ENCODE assay signal across 26 cellular contexts in genomic region chr11:90774727-90775572, GRCh38.
DNase-seq lines count a peak whose midpoint lies in the region; ATAC-seq and TF ChIP-seq lines count a peak whose summit lies in the region.
"Had no signal": no experiment of that assay in that cellular context is flagged by ENCODE, and none has a peak within 500 bp of the region (broad histone marks: within the 10 kb centered on the region; RNA-seq: fewer than 3 reads in every experiment).

No MANE protein-coding gene starts in this region.

- TF ChIP-seq CTCF in choroid plexus epithelial cell (conservative IDR thresholded peaks at IDR 0.05; ENCODE audit: low read depth, low read length) (no peak), nephron progenitor cell (IDR thresholded peaks at IDR 0.05) (no peak)

- intact Hi-C loops in cardiac septum (cut with DNase I), result no loop called here

- H3K4me3 ChIP-seq in choroid plexus epithelial cell (ENCODE audit: low read depth, low read length), result no peak overlapping the region
- H3K4me3 ChIP-seq: esophagus muscularis mucosa, PC-9, smooth muscle cell had no signal

- peaks cover 7% of the 10 kb centered on the region for H3K4me1 Mint-ChIP-seq in nephron progenitor cell
- H3K4me1 Mint-ChIP-seq: central memory CD8-positive, alpha-beta T cell; T-cell had no signal

- no peak overlapping the region for H3K27ac Mint-ChIP-seq in nephron progenitor cell
- H3K27ac Mint-ChIP-seq: activated naive CD4-positive, alpha-beta T cell treated with anti-CD3 and anti-CD28 coated beads for 36 hours; T-cell had no signal

- H3K27ac ChIP-seq in caudate nucleus (ENCODE audit: low read depth, low read length), result no peak overlapping the region
- H3K27ac ChIP-seq: esophagus muscularis mucosa, PC-9 had no signal

- H3K4me3 Mint-ChIP-seq in nephron progenitor cell, result no peak overlapping the region
- H3K4me3 Mint-ChIP-seq: activated naive CD4-positive, alpha-beta T cell treated with anti-CD3 and anti-CD28 coated beads for 36 hours; activated T-cell treated with anti-CD3 and anti-CD28 coated beads, Interleukin-2, amount 50 U/mL, for 4 hours; central memory CD8-positive, alpha-beta T cell; T-cell had no signal

- peak; percentile 21 for ATAC-seq in GM19023 (IDR thresholded peaks at IDR 0.05; ENCODE audit: unreplicated experiment)
- peak; percentile 24 for ATAC-seq in HG02759 (IDR thresholded peaks at IDR 0.05; ENCODE audit: unreplicated experiment)
- ATAC-seq: activated T-cell treated with anti-CD3 and anti-CD28 coated beads, Interleukin-2, amount 50 U/mL, for 4 hours; T-cell had no signal

- H3K27me3 Mint-ChIP-seq in nephron progenitor cell (ENCODE audit: low read depth, poor library complexity), result peaks cover 1% of the 10 kb centered on the region
- H3K27me3 Mint-ChIP-seq: central memory CD8-positive, alpha-beta T cell; T-cell had no signal

- peak; percentile 10 for DNase-seq in choroid plexus epithelial cell (ENCODE audit: low read depth)
- DNase-seq in nephron progenitor cell, result peak; percentile 7
- no peak for DNase-seq in caudate nucleus (lab: John Stamatoyannopoulos, UW)
- DNase-seq in cardiac septum (ENCODE audit: low spot score), result no peak
- DNase-seq in amniotic stem cell (lab: John Stamatoyannopoulos, UW), result no peak
- DNase-seq in dermis blood vessel endothelial cell, result no peak
- DNase-seq: activated CD8-positive, alpha-beta memory T cell treated with anti-CD3 and anti-CD28 coated beads for 24 hours; activated naive CD4-positive, alpha-beta T cell treated with anti-CD3 and anti-CD28 coated beads for 36 hours; activated T-cell treated with anti-CD3 and anti-CD28 coated beads, Interleukin-2, amount 50 U/mL, for 4 hours; anterior cingulate cortex; effector CD4-positive, alpha-beta T cell; hippocampal formation; kidney glomerular epithelial cell; mammary epithelial cell; MM.1S; NCI-H774; nucleus accumbens; PC-9; SIG-M5; stimulated activated naive CD4-positive, alpha-beta T cell; T-cell had no signal

- no peaks in the 10 kb centered on the region for H3K36me3 Mint-ChIP-seq in nephron progenitor cell (ENCODE audit: low read depth)
- H3K36me3 Mint-ChIP-seq: T-cell had no signal

- peaks cover 15% of the 10 kb centered on the region for H3K9me3 Mint-ChIP-seq in nephron progenitor cell

Comparison
In these comparisons a context has a peak if more than half of its experiments do, and no peak if none do; other contexts are left out.
1. DNase-seq: peak in choroid plexus epithelial cell (single experiment) and nephron progenitor cell (single experiment); none in caudate nucleus (0 of 61), cardiac septum (single experiment), amniotic stem cell (single experiment) and dermis blood vessel endothelial cell (single experiment).